21 cellular contexts compared by ENCODE assay signal in genomic region chr12:18591473-18591872, GRCh38.
DNase-seq lines count a peak whose midpoint lies in the region; ATAC-seq, FAIRE-seq and TF ChIP-seq lines count a peak whose summit lies in the region.
"Had no signal": no experiment of that assay in that cellular context is flagged by ENCODE, and none has a peak within 500 bp of the region (broad histone marks: within the 10 kb centered on the region; RNA-seq: fewer than 3 reads in every experiment).

No MANE protein-coding gene starts in this region.

- peaks cover 2% of the 10 kb centered on the region for H3K9me3 Mint-ChIP-seq in activated CD4-positive, alpha-beta memory T cell treated with anti-CD3 and anti-CD28 coated beads for 36 hours

- CTCF ChIA-PET in activated CD4-positive, alpha-beta memory T cell treated with anti-CD3 and anti-CD28 coated beads for 36 hours (lab: Charles Lee), result interaction anchor here (0.6 kb wide), 1 partner anchor 214 kb away, joined by 5 read pairs; no protein-coding TSS in a partner anchor

- H3K4me1 Mint-ChIP-seq in activated CD4-positive, alpha-beta memory T cell treated with anti-CD3 and anti-CD28 coated beads for 36 hours (ENCODE audit: low read depth), result no peaks in the 10 kb centered on the region
- H3K4me1 Mint-ChIP-seq: B cell; CD14-positive monocyte; CD8-positive, alpha-beta memory T cell had no signal

- TF ChIP-seq CTCF in bronchial epithelial cell (IDR thresholded peaks at IDR 0.05; ENCODE audit: insufficient read depth, low read length, severe bottlenecking), result no peak

- no peak overlapping the region for H3K27ac Mint-ChIP-seq in activated CD4-positive, alpha-beta memory T cell treated with anti-CD3 and anti-CD28 coated beads for 36 hours
- H3K27ac Mint-ChIP-seq: B cell; CD14-positive monocyte; CD4-positive, alpha-beta T cell; CD8-positive, alpha-beta memory T cell; GM23338; H9 had no signal

- H3K4me3 Mint-ChIP-seq in activated CD4-positive, alpha-beta memory T cell treated with anti-CD3 and anti-CD28 coated beads for 36 hours, result no peak overlapping the region
- H3K4me3 Mint-ChIP-seq: B cell; CD14-positive monocyte; CD4-positive, alpha-beta T cell; CD8-positive, alpha-beta memory T cell; GM23338; H9 had no signal

- no peaks in the 10 kb centered on the region for H3K36me3 Mint-ChIP-seq in activated CD4-positive, alpha-beta memory T cell treated with anti-CD3 and anti-CD28 coated beads for 36 hours
- H3K36me3 Mint-ChIP-seq: CD14-positive monocyte; CD8-positive, alpha-beta memory T cell had no signal

- ATAC-seq in esophagus mucosa, result peak; percentile 72
- ATAC-seq: GM23338, HCT116 had no signal

- FAIRE-seq in bronchial epithelial cell (lab: Jason Lieb, UNC), result no peak
- FAIRE-seq: A204.1, D721Med, G401.6, GM12892 had no signal

- H3K4me3 ChIP-seq in bronchial epithelial cell (ENCODE audit: low read depth, low read length), result no peak overlapping the region
- H3K4me3 ChIP-seq: BLaER1, GM23338 had no signal

- POLR2A ChIA-PET in activated CD4-positive, alpha-beta memory T cell treated with anti-CD3 and anti-CD28 coated beads for 36 hours (lab: Charles Lee), result no interaction called here

- H3K36me3 ChIP-seq in bronchial epithelial cell (ENCODE audit: control insufficient read depth, insufficient read depth, low read length), result no peaks in the 10 kb centered on the region
- H3K36me3 ChIP-seq: BLaER1 had no signal

- no peaks in the 10 kb centered on the region for H3K27me3 Mint-ChIP-seq in activated CD4-positive, alpha-beta memory T cell treated with anti-CD3 and anti-CD28 coated beads for 36 hours
- H3K27me3 Mint-ChIP-seq: B cell; CD4-positive, alpha-beta T cell; CD8-positive, alpha-beta memory T cell had no signal

- intact Hi-C loops in activated CD4-positive, alpha-beta memory T cell treated with anti-CD3 and anti-CD28 coated beads for 36 hours (cut with micrococcal nuclease), result no loop called here

- DNase-seq in DMS53 (lab: John Stamatoyannopoulos, UW) (peak; percentile 29), bronchial epithelial cell (ENCODE audit: low read depth) (peak; percentile 59), renal cortical epithelial cell (ENCODE audit: low read depth) (peak; percentile 61), globus pallidus (ENCODE audit: low spot score) (no peak), C1 segment of cervical spinal cord (lab: John Stamatoyannopoulos, UW) (no peak)
- DNase-seq in activated CD4-positive, alpha-beta memory T cell treated with anti-CD3 and anti-CD28 coated beads for 36 hours, result no peak
- DNase-seq: CD4-positive, alpha-beta T cell; CD8-positive, alpha-beta memory T cell; DMS 273 treated with DMSO at 0.1 percent for 48 hours; DND-41; H9 had no signal

- H3K27me3 ChIP-seq in bronchial epithelial cell (ENCODE audit: control insufficient read depth, insufficient read depth, low read length), result no peaks in the 10 kb centered on the region
- H3K27me3 ChIP-seq: BLaER1 had no signal

Comparison
In these comparisons a context has a peak if more than half of its experiments do, and no peak if none do; other contexts are left out.
1. DNase-seq: peak in DMS53 (single experiment), bronchial epithelial cell (single experiment) and renal cortical epithelial cell (single experiment); none in globus pallidus (single experiment), activated CD4-positive, alpha-beta memory T cell treated with anti-CD3 and anti-CD28 coated beads for 36 hours (single experiment) and C1 segment of cervical spinal cord (0 of 14).